ENCODE assay signal across 10 cellular contexts in genomic region chr1:41493117-41493536, GRCh38. TPM values are rescaled to one million over a fixed set of nuclear protein-coding genes. Genes with fewer than 3 reads are reported as not detected.
DNase-seq lines count a peak whose midpoint lies in the region; ATAC-seq, FAIRE-seq and TF ChIP-seq lines count a peak whose summit lies in the region.
"Had no signal": no experiment of that assay in that cellular context is flagged by ENCODE, and none has a peak within 500 bp of the region (broad histone marks: within the 10 kb centered on the region; RNA-seq: fewer than 3 reads in every experiment).

No MANE protein-coding gene starts in this region.

- no peak for TF ChIP-seq CTCF in bronchial epithelial cell (IDR thresholded peaks at IDR 0.05; ENCODE audit: insufficient read depth, low read length, severe bottlenecking)

- no peak for FAIRE-seq in bronchial epithelial cell (lab: Jason Lieb, UNC)

- peak; percentile 37 for DNase-seq in DMS53 (lab: John Stamatoyannopoulos, UW)
- no peak for DNase-seq in DMS53 treated with DMSO at 0.1 percent for 48 hours (lab: John Stamatoyannopoulos, UW; ENCODE audit: unreplicated experiment)
- DNase-seq in M059J (ENCODE audit: low read depth) = peak; percentile 98
- peak; percentile 95 for DNase-seq in bronchial epithelial cell (ENCODE audit: low read depth)
- DNase-seq in non-pigmented ciliary epithelial cell (ENCODE audit: low read depth) = peak; percentile 86
- no peak for DNase-seq in middle frontal gyrus (ENCODE audit: extremely low spot score, low spot score)
- no peak for DNase-seq in SHP77 treated with DMSO at 0.1 percent for 48 hours (lab: John Stamatoyannopoulos, UW)
- DNase-seq: hippocampal formation, T-helper 17 cell had no signal

- H3K36me3 ChIP-seq in bronchial epithelial cell (ENCODE audit: control insufficient read depth, insufficient read depth, low read length) = no peaks in the 10 kb centered on the region

- no peaks in the 10 kb centered on the region for H3K27me3 ChIP-seq in bronchial epithelial cell (ENCODE audit: control insufficient read depth, insufficient read depth, low read length)

- H3K4me3 ChIP-seq in bronchial epithelial cell (ENCODE audit: low read depth, low read length) = no peak overlapping the region

- no peak for ATAC-seq in HG03108 (IDR thresholded peaks at IDR 0.05; ENCODE audit: unreplicated experiment)
- ATAC-seq: T-helper 17 cell had no signal

RNA-seq across cellular contexts. Expression of gene EDN2, which starts 8.6 kb away (rescaled TPM):
- not detected in 2 replicates for total RNA-seq in M059J (2014; rRNA removed; shearing (Covaris generic))
- total RNA-seq in bronchial epithelial cell = 1.6 and 13.3 TPM in 2 replicates

Comparison
In these comparisons a context has a peak if more than half of its experiments do, and no peak if none do; other contexts are left out.
1. DNase-seq: peak in DMS53 (single experiment), M059J (single experiment), bronchial epithelial cell (single experiment) and non-pigmented ciliary epithelial cell (single experiment); none in DMS53 treated with DMSO at 0.1 percent for 48 hours (single experiment), middle frontal gyrus (single experiment) and SHP77 treated with DMSO at 0.1 percent for 48 hours (single experiment).